ENCODE assay signal across 8 cellular contexts in the genomic region with DNA sequence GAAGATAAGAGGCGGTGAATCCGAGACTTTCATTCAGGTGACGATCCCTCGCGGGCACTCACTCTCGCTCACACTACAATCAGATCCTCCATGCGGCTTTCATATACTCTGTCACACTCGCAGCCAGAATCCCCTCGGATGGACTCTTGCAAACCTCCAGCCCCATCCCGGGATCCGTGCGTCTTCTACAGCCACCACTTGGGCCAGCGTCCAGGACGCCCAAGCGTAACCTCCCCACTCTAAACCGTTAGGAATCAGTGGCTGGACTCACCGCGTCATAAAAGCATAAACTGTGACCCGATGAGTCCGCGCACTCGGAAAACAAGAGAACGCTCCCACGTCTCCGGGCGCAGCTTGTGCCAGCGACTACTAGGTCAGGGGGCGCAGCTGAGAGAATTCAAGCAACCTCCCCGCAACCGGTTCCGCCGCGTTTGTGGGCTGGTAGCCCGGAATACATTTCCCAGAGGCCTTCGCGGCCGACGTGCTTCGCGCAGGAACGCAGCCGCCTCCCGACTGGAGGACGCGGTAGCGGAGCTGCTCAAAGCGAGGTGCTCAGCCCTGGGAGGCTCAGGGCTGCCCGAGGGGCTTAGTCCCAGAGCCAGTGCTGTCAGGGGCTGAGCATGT. TPM values are rescaled to one million over a fixed set of nuclear protein-coding genes. Genes with fewer than 3 reads are reported as not detected.
DNase-seq lines count a peak whose midpoint lies in the region; ATAC-seq and TF ChIP-seq lines count a peak whose summit lies in the region.

No MANE protein-coding gene starts in this region.

- H3K27me3 ChIP-seq in H7 (ENCODE audit: control insufficient read depth, insufficient read depth, low read length) (peaks cover 17% of the 10 kb centered on the region; the same call in 1 of the 2 replicates), left ventricle myocardium inferior (ENCODE audit: low read depth) (no peaks in the 10 kb centered on the region), thymus (ENCODE audit: control insufficient read depth, insufficient read depth) (no peaks in the 10 kb centered on the region)

- H3K4me1 ChIP-seq in left ventricle myocardium inferior (peaks cover 20% of the 10 kb centered on the region), thymus (ENCODE audit: control insufficient read depth, insufficient read depth, low read length) (no peaks in the 10 kb centered on the region)

- peaks cover 7% of the 10 kb centered on the region for H3K36me3 Mint-ChIP-seq in T-helper 1 cell treated with Interleukin-12 subunit alpha and Interleukin-12 subunit beta and Interleukin-4 antibody, amounts not matched to agents 30 μg/mL and 1 μg/mL, for 36 hours (ENCODE audit: low read depth)

- no peaks in the 10 kb centered on the region for H3K27me3 Mint-ChIP-seq in T-helper 1 cell treated with Interleukin-12 subunit alpha and Interleukin-12 subunit beta and Interleukin-4 antibody, amounts not matched to agents 30 μg/mL and 1 μg/mL, for 36 hours (ENCODE audit: low read depth)

- intact Hi-C loops in left ventricle myocardium inferior (cut with micrococcal nuclease) = no loop called here

- H3K4me3 ChIP-seq in AG04449 (ENCODE audit: low read depth, low read length) (peak overlapping the region; percentile 72), H7 (ENCODE audit: insufficient read depth, low read depth, low read length) (peak overlapping the region; percentile 58), left ventricle myocardium inferior (peak overlapping the region; percentile 80), thymus (ENCODE audit: low read length) (peak overlapping the region; percentile 45)

- CTCF ChIA-PET in AG04449 (lab: Yijun Ruan, JAX) = no interaction called here

- H3K9me3 ChIP-seq in left ventricle myocardium inferior (replicated peaks) (no peaks in the 10 kb centered on the region), thymus (ENCODE audit: control insufficient read depth) (peaks cover 6% of the 10 kb centered on the region)

- H3K36me3 ChIP-seq in H7 (replicated peaks; ENCODE audit: control insufficient read depth, insufficient read depth, low read length) (no peaks in the 10 kb centered on the region; the same call in 1 of the 2 replicates), left ventricle myocardium inferior (peaks cover 15% of the 10 kb centered on the region), thymus (ENCODE audit: control insufficient read depth, insufficient read depth) (no peaks in the 10 kb centered on the region)

- H3K9me3 Mint-ChIP-seq in T-helper 1 cell treated with Interleukin-12 subunit alpha and Interleukin-12 subunit beta and Interleukin-4 antibody, amounts not matched to agents 30 μg/mL and 1 μg/mL, for 36 hours = peaks cover 35% of the 10 kb centered on the region

- TF ChIP-seq CTCF in AG04449 (IDR thresholded peaks at IDR 0.05; ENCODE audit: insufficient read depth, low read length, missing control alignments) (no peak), left ventricle myocardium inferior (IDR thresholded peaks at IDR 0.05; ENCODE audit: borderline replicate concordance) (no peak)

- H3K27ac Mint-ChIP-seq in T-helper 1 cell treated with Interleukin-12 subunit alpha and Interleukin-12 subunit beta and Interleukin-4 antibody, amounts not matched to agents 30 μg/mL and 1 μg/mL, for 36 hours = peak overlapping the region; percentile 50

- peaks cover 4% of the 10 kb centered on the region for H3K4me1 Mint-ChIP-seq in T-helper 1 cell treated with Interleukin-12 subunit alpha and Interleukin-12 subunit beta and Interleukin-4 antibody, amounts not matched to agents 30 μg/mL and 1 μg/mL, for 36 hours (ENCODE audit: low read depth)

- WGBS in thymus = 2% methylated on average over 48 of the region's 48 CpGs

- POLR2A ChIA-PET in AG04449 (lab: Yijun Ruan, JAX) = interaction anchor here (0.9 to 1.4 kb wide), 5 partner anchors 37 to 474 kb away, joined by 3 to 8 read pairs (median 3); partner anchors contain the start of genes ZFP30, ZNF540, ZNF570 and ZNF571

- no peak for ATAC-seq in HG02938 (IDR thresholded peaks at IDR 0.05; ENCODE audit: unreplicated experiment)

- DNase-seq in AG04449 (ENCODE audit: low read depth, low spot score) (no peak), H7 (peak; percentile 85), amniotic stem cell (lab: John Stamatoyannopoulos, UW) (peak; percentile 44), left ventricle myocardium inferior (peak; percentile 88), pons (ENCODE audit: low spot score) (peak; percentile 74)

- H3K27ac ChIP-seq in left ventricle myocardium inferior (replicated peaks) (peak overlapping the region; percentile 90), thymus (ENCODE audit: low read depth) (peak overlapping the region; percentile 58)

- peak overlapping the region; percentile 87 for H3K4me3 Mint-ChIP-seq in T-helper 1 cell treated with Interleukin-12 subunit alpha and Interleukin-12 subunit beta and Interleukin-4 antibody, amounts not matched to agents 30 μg/mL and 1 μg/mL, for 36 hours

RNA-seq across cellular contexts. Expression of gene ZNF607, which starts 27.6 kb away (rescaled TPM):
- total RNA-seq in H7 (2014; rRNA removed; shearing (Covaris generic)) = 5.7 and 11.0 TPM in 2 replicates
- total RNA-seq in left ventricle myocardium inferior = 6.6 TPM
- polyA plus RNA-seq in thymus = 3.7 TPM

RNA-seq across cellular contexts. Expression of gene ZFP30, which starts 36.7 kb away (rescaled TPM):
- 6.5 and 10.5 TPM in 2 replicates for total RNA-seq in H7 (2014; rRNA removed; shearing (Covaris generic))
- 7.7 TPM for total RNA-seq in left ventricle myocardium inferior
- 7.4 TPM for polyA plus RNA-seq in thymus
